In the genomic region with DNA sequence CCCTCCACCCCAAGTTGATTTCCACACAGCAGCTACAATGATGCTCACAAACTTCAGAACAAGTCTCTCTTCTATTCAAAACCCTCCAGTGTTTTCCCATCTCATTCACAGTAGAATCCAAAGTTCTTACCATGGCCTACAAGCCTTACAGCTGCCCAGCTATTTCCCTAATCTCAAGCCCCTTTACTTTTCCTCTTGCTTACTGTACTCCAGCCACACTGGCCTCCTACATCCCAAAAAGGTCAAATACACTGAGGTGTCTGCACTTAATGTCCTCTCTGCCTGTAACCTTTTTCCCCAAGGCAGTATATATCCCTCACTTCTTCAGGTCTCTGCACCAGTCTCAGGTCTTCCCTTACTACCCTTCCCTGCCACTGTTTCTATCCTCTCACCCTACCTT, we compare ENCODE assay signal across 12 cellular contexts. TPM values are rescaled to one million over a fixed set of nuclear protein-coding genes. Genes with fewer than 3 reads are reported as not detected.
A peak's percentile ranks its signal among the peaks of the same experiment; 100 is the strongest.
DNase-seq lines count a peak whose midpoint lies in the region; ATAC-seq and TF ChIP-seq lines count a peak whose summit lies in the region.
"Had no signal": no experiment of that assay in that cellular context is flagged by ENCODE, and none has a peak within 500 bp of the region (broad histone marks: within the 10 kb centered on the region; RNA-seq: fewer than 3 reads in every experiment).

No MANE protein-coding gene starts in this region.

- H3K4me3 ChIP-seq in CD4-positive, alpha-beta memory T cell (ENCODE audit: low read length in 2 of 2): peak overlapping the region; percentile 33 to 79
- no peak overlapping the region for H3K4me3 ChIP-seq in HL-60 (replicated peaks; ENCODE audit: insufficient read depth, low read length)
- H3K4me3 ChIP-seq in neutrophil (ENCODE audit: low read depth in 1 of 2, low read length in 1 of 2): peak overlapping the region in 1 of 2 experiments; percentile 92
- no peak overlapping the region for H3K4me3 ChIP-seq in HAP-1

- no peaks in the 10 kb centered on the region for H3K27me3 ChIP-seq in CD4-positive, alpha-beta memory T cell (ENCODE audit: insufficient read depth, low read length)
- H3K27me3 ChIP-seq in HL-60 (ENCODE audit: insufficient read depth, poor library complexity, severe bottlenecking) (no peaks in the 10 kb centered on the region), neutrophil (no peaks in the 10 kb centered on the region), HAP-1 (ENCODE audit: low read depth) (no peaks in the 10 kb centered on the region)

- peak overlapping the region; percentile 67 to 98 (median 94) for H3K27ac Mint-ChIP-seq in CD4-positive, alpha-beta memory T cell
- peak overlapping the region in 1 of 5 experiments; percentile 88 for H3K27ac Mint-ChIP-seq in brain

- peak overlapping the region; percentile 84 for H3K27ac ChIP-seq in CD4-positive, alpha-beta memory T cell (ENCODE audit: low read depth, low read length)
- H3K27ac ChIP-seq in HL-60 (replicated peaks): peak overlapping the region; percentile 8; the same call in 1 of the 2 replicates
- H3K27ac ChIP-seq in neutrophil: peak overlapping the region; percentile 96
- H3K27ac ChIP-seq: RWPE1 had no signal

- peak overlapping the region; percentile 95 to 100 (median 98) for H3K4me3 Mint-ChIP-seq in CD4-positive, alpha-beta memory T cell
- peak overlapping the region; percentile 62 to 97 (median 90) for H3K4me3 Mint-ChIP-seq in brain

- no peak for TF ChIP-seq CTCF in HL-60 (IDR thresholded peaks at IDR 0.05; ENCODE audit: insufficient read depth, low read length)
- TF ChIP-seq CTCF in brain (conservative IDR thresholded peaks at IDR 0.05): no peak
- no peak for TF ChIP-seq CTCF in neutrophil (IDR thresholded peaks at IDR 0.05)

- no peaks in the 10 kb centered on the region for H3K27me3 Mint-ChIP-seq in CD4-positive, alpha-beta memory T cell
- H3K27me3 Mint-ChIP-seq in brain: peaks cover 6% of the 10 kb centered on the region

- CTCF ChIA-PET in CD4-positive, alpha-beta memory T cell (lab: Charles Lee; ENCODE audit: partially characterized antibody): interaction anchor here (1.4 to 7.3 kb wide), 4 partner anchors 18 to 146 kb away, joined by 4 to 44 read pairs (median 5); no protein-coding TSS in a partner anchor

- in situ Hi-C loops in HAP-1 (cut with MboI; ENCODE audit: low sequenced_read_pairs): no loop called here

- intact Hi-C loops in CD4-positive, alpha-beta memory T cell (cut with micrococcal nuclease): loop anchor here (5.0 to 10.0 kb wide), 5 partner anchors 35 to 397 kb away; partner anchors contain the start of genes ADORA3, CHI3L2 and TMIGD3

- ATAC-seq in GM21737 (IDR thresholded peaks at IDR 0.05; ENCODE audit: unreplicated experiment): no peak

- no peaks in the 10 kb centered on the region for H3K36me3 ChIP-seq in CD4-positive, alpha-beta memory T cell (ENCODE audit: insufficient read depth, low read length)
- H3K36me3 ChIP-seq in neutrophil (no peaks in the 10 kb centered on the region), HAP-1 (replicated peaks) (no peaks in the 10 kb centered on the region)

- peaks cover 81% of the 10 kb centered on the region for H3K4me1 ChIP-seq in CD4-positive, alpha-beta memory T cell (ENCODE audit: insufficient read depth, low read length)
- H3K4me1 ChIP-seq in neutrophil (ENCODE audit: control insufficient read depth in 1 of 2, insufficient read depth in 1 of 2, low read depth in 1 of 2, low read length in 1 of 2) (peaks cover 63 to 72% of the 10 kb centered on the region in 2 experiments), HAP-1 (peaks cover 12% of the 10 kb centered on the region; the same call in 1 of the 2 replicates)

- POLR2A ChIA-PET in CD4-positive, alpha-beta memory T cell (lab: Charles Lee; ENCODE audit: partially characterized antibody): interaction anchor here (0.6 to 10.8 kb wide), 7 partner anchors 20 to 150 kb away, joined by 4 to 244 read pairs (median 8); no protein-coding TSS in a partner anchor

- peaks cover 4 to 16% of the 10 kb centered on the region in 2 donors for H3K36me3 Mint-ChIP-seq in CD4-positive, alpha-beta memory T cell
- H3K36me3 Mint-ChIP-seq in brain: peaks cover 12% of the 10 kb centered on the region

- DNase-seq in CD4-positive, alpha-beta memory T cell: no peak
- no peak for DNase-seq in HL-60 (ENCODE audit: low read depth in 1 of 2, low spot score in 1 of 2)
- no peak for DNase-seq in activated CD4-positive, CD25-positive, alpha-beta regulatory T cell treated with anti-CD3 and anti-CD28 coated beads, Interleukin-2, amount 50 U/mL, for 72 hours
- DNase-seq in DMS79 (lab: John Stamatoyannopoulos, UW): no peak
- DNase-seq in HAP-1 (ENCODE audit: low spot score in 2 of 2): no peak
- DNase-seq: activated CD4-positive, alpha-beta T cell treated with anti-CD3 and anti-CD28 coated beads for 1 hour; KG1; NCI-H2171 had no signal

- no peaks in the 10 kb centered on the region for H3K9me3 Mint-ChIP-seq in CD4-positive, alpha-beta memory T cell
- H3K9me3 Mint-ChIP-seq in brain: no peaks in the 10 kb centered on the region

- H3K9me3 ChIP-seq in CD4-positive, alpha-beta memory T cell (ENCODE audit: control insufficient read depth in 1 of 2, low read length in 2 of 2): no peaks in the 10 kb centered on the region
- no peaks in the 10 kb centered on the region for H3K9me3 ChIP-seq in neutrophil
- H3K9me3 ChIP-seq in HAP-1: no peaks in the 10 kb centered on the region

- H3K4me1 Mint-ChIP-seq in CD4-positive, alpha-beta memory T cell: peaks cover 57 to 83% (median 68%) of the 10 kb centered on the region in 4 donors
- H3K4me1 Mint-ChIP-seq in brain: peaks cover 69% of the 10 kb centered on the region

RNA-seq across cellular contexts. Expression of gene RAP1A, which starts 2.6 kb away (rescaled TPM):
- 100 to 1,000 TPM; 130 to 134 TPM for total RNA-seq in CD4-positive, alpha-beta memory T cell
- polyA plus RNA-seq in CD4-positive, alpha-beta memory T cell: 10 to 100 TPM; 67.2 to 85.7 TPM
- 49.0 TPM for polyA plus RNA-seq in brain (ENCODE audit: insufficient read depth, low read depth, low replicate concordance)

Comparison
In these comparisons a context has a peak if more than half of its experiments do, and no peak if none do; other contexts are left out.
1. H3K27ac ChIP-seq: peak in every context shown above with its lines; median percentile 96 in neutrophil; 84 in CD4-positive, alpha-beta memory T cell; 8 in HL-60.
2. H3K4me3 ChIP-seq: peak in CD4-positive, alpha-beta memory T cell (2 of 2); none in HL-60 (single experiment) and HAP-1 (single experiment).